ENCODE assay signal across 16 cellular contexts in the genomic region with DNA sequence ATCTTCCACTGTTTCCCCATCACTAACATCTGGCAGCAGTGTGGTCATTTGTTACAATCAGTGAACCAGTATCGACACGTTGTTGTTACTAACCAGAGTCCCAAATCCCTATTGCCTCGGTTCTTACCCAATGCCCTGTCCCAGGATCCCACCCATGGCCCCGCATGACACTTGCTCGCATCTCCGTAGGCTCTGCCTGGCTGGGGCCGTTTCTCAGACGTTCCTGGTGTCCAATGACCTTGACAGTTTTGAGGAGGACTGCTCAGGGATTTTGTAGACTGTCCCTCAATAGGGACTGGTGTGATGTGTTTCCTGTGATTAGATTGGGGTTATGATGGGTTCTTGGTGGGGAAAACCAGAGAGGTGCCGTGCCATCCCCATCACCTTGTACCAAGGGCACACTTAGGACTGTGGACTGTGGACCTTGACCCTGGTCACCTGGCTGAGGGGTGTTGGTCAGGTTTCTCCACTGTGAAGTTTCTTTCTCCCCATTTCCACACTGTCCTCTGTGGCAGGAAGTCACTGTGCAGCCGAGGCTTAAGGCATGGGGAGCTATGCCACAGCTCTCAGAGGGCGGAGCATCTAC.
"Had no signal": no experiment of that assay in that cellular context is flagged by ENCODE, and none has a peak within 500 bp of the region (broad histone marks: within the 10 kb centered on the region; RNA-seq: fewer than 3 reads in every experiment).

No MANE protein-coding gene starts in this region.

- H3K27ac ChIP-seq: cardiac muscle cell, foreskin keratinocyte, ovary, psoas muscle, skin epidermis, tibial artery had no signal

- DNase-seq: activated CD4-positive, alpha-beta T cell treated with anti-CD3 and anti-CD28 coated beads, Interleukin-2, amount 10 ng/mL, durations not matched to agents 24 days and 14 days; activated CD8-positive, alpha-beta memory T cell treated with anti-CD3 and anti-CD28 coated beads, Interleukin-2, amount 10 ng/mL, durations not matched to agents 7 days and 5 days; activated CD8-positive, alpha-beta T cell treated with anti-CD3 and anti-CD28 coated beads for 36 hours; activated effector memory CD4-positive, alpha-beta T cell treated with Interleukin-2 at 50 U/mL for 16 hours; activated naive CD4-positive, alpha-beta T cell treated with anti-CD3 and anti-CD28 coated beads for 36 hours; activated naive CD8-positive, alpha-beta T cell treated with anti-CD3 and anti-CD28 coated beads, Interleukin-2, amount 50 U/mL, for 24 hours; effector CD4-positive, alpha-beta T cell; foreskin keratinocyte; mammary epithelial cell; right cardiac atrium; stimulated activated CD4-positive, alpha-beta T cell treated with anti-CD3 and anti-CD28 coated beads, Interleukin-1b, Interleukin-23, amount 100 ng/mL, for 48 hours had no signal

- H3K36me3 ChIP-seq: cardiac muscle cell, ovary, tibial artery had no signal

- H3K4me3 ChIP-seq: cardiac muscle cell, ovary, psoas muscle, skin epidermis, tibial artery had no signal

- H3K27me3 ChIP-seq: ovary had no signal

- H3K4me1 ChIP-seq: foreskin keratinocyte, psoas muscle had no signal
